In genomic region chr16:30934827-30935557, GRCh38 we compare ENCODE assay signal across 9 cellular contexts. TPM values are rescaled to one million over a fixed set of nuclear protein-coding genes. Genes with fewer than 3 reads are reported as not detected.
DNase-seq lines count a peak whose midpoint lies in the region; ATAC-seq, FAIRE-seq and TF ChIP-seq lines count a peak whose summit lies in the region.
"Had no signal": no experiment of that assay in that cellular context is flagged by ENCODE, and none has a peak within 500 bp of the region (broad histone marks: within the 10 kb centered on the region; RNA-seq: fewer than 3 reads in every experiment).

No MANE protein-coding gene starts in this region.

- no peak overlapping the region for H3K4me2 ChIP-seq in astrocyte (ENCODE audit: low read length)

- peaks cover 22% of the 10 kb centered on the region for H3K36me3 Mint-ChIP-seq in astrocyte (ENCODE audit: low read depth, unreplicated experiment)

- ATAC-seq in upper lobe of left lung (ENCODE audit: low FRiP score in 2 of 2), result peak; percentile 75 to 81
- no peak for ATAC-seq in HG03469 (IDR thresholded peaks at IDR 0.05; ENCODE audit: unreplicated experiment)
- no peak for ATAC-seq in GM18519 (IDR thresholded peaks at IDR 0.05; ENCODE audit: low FRiP score, unreplicated experiment)

- H3K4me3 Mint-ChIP-seq in astrocyte (ENCODE audit: unreplicated experiment), result no peak overlapping the region

- H3K4me3 ChIP-seq in astrocyte (ENCODE audit: insufficient read depth, low read depth, low read length), result no peak overlapping the region
- no peak overlapping the region for H3K4me3 ChIP-seq in upper lobe of left lung

- no peak for FAIRE-seq in astrocyte (lab: Jason Lieb, UNC)
- FAIRE-seq: colon had no signal

- H2AFZ ChIP-seq in astrocyte (ENCODE audit: low read depth, low read length), result no peak overlapping the region

- no peaks in the 10 kb centered on the region for H3K27me3 Mint-ChIP-seq in astrocyte (ENCODE audit: low read depth, unreplicated experiment)

- peaks cover 17% of the 10 kb centered on the region for H3K36me3 ChIP-seq in astrocyte (ENCODE audit: insufficient read depth, low read length)
- H3K36me3 ChIP-seq in upper lobe of left lung, result peaks cover 0 to 43% (median 24%) of the 10 kb centered on the region in 4 donors

- TF ChIP-seq POLR2A in upper lobe of left lung (IDR thresholded peaks at IDR 0.05), result no peak

- peaks cover 48% of the 10 kb centered on the region for H4K20me1 ChIP-seq in astrocyte (ENCODE audit: insufficient read depth, low read length)

- H3K27ac Mint-ChIP-seq in astrocyte (ENCODE audit: unreplicated experiment), result peak overlapping the region; percentile 56

- H3K9ac ChIP-seq in astrocyte (ENCODE audit: low read length), result no peak overlapping the region

- H3K27me3 ChIP-seq in astrocyte (ENCODE audit: insufficient read depth, low read length), result no peaks in the 10 kb centered on the region
- H3K27me3 ChIP-seq in upper lobe of left lung, result no peaks in the 10 kb centered on the region

- no peak for TF ChIP-seq EP300 in upper lobe of left lung (IDR thresholded peaks at IDR 0.05)

- no peaks in the 10 kb centered on the region for H3K9me3 Mint-ChIP-seq in astrocyte (ENCODE audit: unreplicated experiment)

- H3K4me1 ChIP-seq in astrocyte (ENCODE audit: insufficient read depth, low read length) (peaks cover 4% of the 10 kb centered on the region), upper lobe of left lung (peaks cover 0 to 11% (median 0%) of the 10 kb centered on the region in 4 donors)

- DNase-seq in G401 (ENCODE audit: low spot score), result peak; percentile 65
- DNase-seq in NCI-H774 (lab: John Stamatoyannopoulos, UW), result peak; percentile 29
- DNase-seq in astrocyte (ENCODE audit: low read depth), result no peak
- peak; percentile 69 for DNase-seq in left kidney (ENCODE audit: low read depth, low spot score)
- peak in 1 of 2 donors; percentile 49 for DNase-seq in upper lobe of left lung

- in situ Hi-C loops in G401 (cut with HindIII; ENCODE audit: low sequenced_read_pairs), result no loop called here

- peaks cover 14% of the 10 kb centered on the region for H3K79me2 ChIP-seq in astrocyte (ENCODE audit: insufficient read depth, low read length)

- TF ChIP-seq CTCF in 22Rv1 (IDR thresholded peaks at IDR 0.05) (peak; percentile 73), astrocyte (IDR thresholded peaks at IDR 0.05; ENCODE audit: insufficient read depth, low read depth, low read length) (peak; percentile 58), upper lobe of left lung (IDR thresholded peaks at IDR 0.05) (peak; percentile 32 to 65 (median 40))

- H3K27ac ChIP-seq in 22Rv1 (no peak overlapping the region), astrocyte (ENCODE audit: low read depth, low read length) (no peak overlapping the region), upper lobe of left lung (no peak overlapping the region)

- 56 to 61% methylated on average over 11 to 12 of the region's 12 CpGs for WGBS in upper lobe of left lung, 2 donors

- no peaks in the 10 kb centered on the region for H3K9me3 ChIP-seq in astrocyte (ENCODE audit: insufficient read depth, low read depth, low read length)
- no peaks in the 10 kb centered on the region for H3K9me3 ChIP-seq in upper lobe of left lung

- peaks cover 3% of the 10 kb centered on the region for H3K4me1 Mint-ChIP-seq in astrocyte (ENCODE audit: low read depth, unreplicated experiment)

RNA-seq across cellular contexts. Expression of gene FBXL19, which starts 11.6 kb away (rescaled TPM):
- total RNA-seq in G401 (2014; rRNA removed; shearing (Covaris generic)), result 67.1 and 85.6 TPM in 2 replicates
- total RNA-seq in astrocyte, result 42.3 and 42.5 TPM in 2 replicates
- total RNA-seq in upper lobe of left lung, result 10 to 100 TPM in 4 of 6 donors, 1 to 10 TPM in 2; 7.3 to 40.9 (median 15.5) TPM

RNA-seq across cellular contexts. Expression of gene ORAI3, which starts 13.9 kb away (rescaled TPM):
- 57.6 and 62.8 TPM in 2 replicates for total RNA-seq in G401 (2014; rRNA removed; shearing (Covaris generic))
- 21.1 and 22.6 TPM in 2 replicates for total RNA-seq in astrocyte
- 10 to 100 TPM; 22.2 to 33.9 (median 28.4) TPM for total RNA-seq in upper lobe of left lung

RNA-seq across cellular contexts. Expression of gene SETD1A, which starts 22.6 kb away (rescaled TPM):
- 0.51 and 1.1 TPM in 2 replicates for total RNA-seq in G401 (2014; rRNA removed; shearing (Covaris generic))
- total RNA-seq in astrocyte (15.4 and 18.7 TPM in 2 replicates), upper lobe of left lung (10 to 100 TPM in 5 of 6 donors, 1 to 10 TPM in 1; 9.1 to 30.4 (median 17.0) TPM)

RNA-seq across cellular contexts. Expression of gene CTF1, which starts 38.6 kb away (rescaled TPM):
- 2.1 and 2.4 TPM in 2 replicates for total RNA-seq in G401 (2014; rRNA removed; shearing (Covaris generic))
- 5.2 and 5.9 TPM in 2 replicates for total RNA-seq in astrocyte
- 10 to 100 TPM in 2 of 6 donors, 1 to 10 TPM in 4; 4.2 to 14.5 (median 7.1) TPM for total RNA-seq in upper lobe of left lung

RNA-seq across cellular contexts. Expression of gene BCL7C, which starts 41.1 kb away (rescaled TPM):
- total RNA-seq in G401 (2014; rRNA removed; shearing (Covaris generic)), result 58.1 and 89.3 TPM in 2 replicates
- 37.7 and 40.7 TPM in 2 replicates for total RNA-seq in astrocyte
- 10 to 100 TPM; 15.7 to 32.8 (median 28.2) TPM for total RNA-seq in upper lobe of left lung

Comparison
In these comparisons a context has a peak if more than half of its experiments do, and no peak if none do; other contexts are left out.
1. ATAC-seq: peak in upper lobe of left lung (2 of 2); none in HG03469 (single experiment) and GM18519 (single experiment).
2. Peak in every context shown above with its lines, with median percentiles within 50 percentile points of each other: CTCF ChIP-seq.